Comparison of ENCODE assay signal across 29 cellular contexts in the genomic region with DNA sequence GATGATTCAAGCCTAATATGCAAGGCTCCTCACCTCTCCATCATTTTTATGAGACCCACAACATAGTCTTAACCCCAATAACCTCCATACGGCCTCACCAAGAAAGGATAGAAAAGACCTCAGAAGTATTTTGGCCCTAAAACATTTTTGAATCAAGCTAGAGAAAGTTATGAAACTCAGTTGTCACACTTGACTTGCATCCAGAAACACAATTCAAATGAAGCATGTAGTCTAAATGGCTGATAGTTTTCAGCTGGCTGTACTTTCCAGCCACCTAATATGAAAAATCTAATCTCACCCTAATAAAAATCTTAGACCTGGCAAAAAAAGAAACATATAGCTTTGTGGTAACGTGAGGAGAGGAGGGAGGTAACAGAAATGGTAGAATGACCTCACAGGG.
"Had no signal": no experiment of that assay in that cellular context is flagged by ENCODE, and none has a peak within 500 bp of the region (broad histone marks: within the 10 kb centered on the region; RNA-seq: fewer than 3 reads in every experiment).

No MANE protein-coding gene starts in this region.

- ATAC-seq: activated CD4-positive, CD25-positive, alpha-beta regulatory T cell treated with anti-CD3 and anti-CD28 coated beads, Interleukin-2, amount 50 U/mL, for 24 hours; activated CD8-positive, alpha-beta T cell treated with anti-CD3 and anti-CD28 coated beads, Interleukin-2, amount 10 ng/mL, durations not matched to agents 7 days and 5 days; gastrocnemius medialis; left colon; lower lobe of right lung; mucosa of descending colon; T-helper 17 cell had no signal

- H3K4me2 ChIP-seq: smooth muscle cell had no signal

- DNase-seq: activated CD4-positive, alpha-beta T cell treated with anti-CD3 and anti-CD28 coated beads, Interleukin-2, amount 50 U/mL, for 1 hour; activated CD8-positive, alpha-beta T cell treated with anti-CD3 and anti-CD28 coated beads, Interleukin-2, amount 10 ng/mL, durations not matched to agents 7 days and 5 days; activated gamma-delta T cell; aorta; brain microvascular endothelial cell; caudate nucleus; effector CD4-positive, alpha-beta T cell; gastrocnemius medialis; heart right ventricle; islet precursor cell; left colon; lower lobe of right lung; mesendoderm; mucosa of descending colon; occipital lobe; sigmoid colon; stimulated activated CD4-positive, alpha-beta T cell treated with anti-CD3 and anti-CD28 coated beads, Interleukin-15, amount 100 ng/mL, for 24 hours; stimulated activated CD4-positive, alpha-beta T cell treated with anti-CD3 and anti-CD28 coated beads, Interleukin-2, amount 100 ng/mL, for 48 hours; stimulated activated CD8-positive, alpha-beta memory T cell treated with anti-CD3 and anti-CD28 coated beads, Interleukin-4, amount 100 ng/mL, for 48 hours; stimulated activated naive CD4-positive, alpha-beta T cell; T-helper 17 cell; testis; trophoblast cell; uterus had no signal

- H3K27me3 ChIP-seq: brain microvascular endothelial cell, gastrocnemius medialis, heart right ventricle, sigmoid colon, testis, uterus had no signal

- H3K36me3 Mint-ChIP-seq: activated naive CD4-positive, alpha-beta T cell treated with anti-CD3 and anti-CD28 coated beads, Interleukin-2, amount 50 U/mL, for 24 hours had no signal

- H3K27me3 Mint-ChIP-seq: activated naive CD4-positive, alpha-beta T cell treated with anti-CD3 and anti-CD28 coated beads, Interleukin-2, amount 50 U/mL, for 24 hours; dendritic cell treated with granulocyte-macrophage colony-stimulating factor and Interleukin-4, amounts not matched to agents 40 ng/mL and 50 ng/mL, for 4 days; T-helper 17 cell had no signal

- H3K27ac Mint-ChIP-seq: activated CD8-positive, alpha-beta T cell treated with anti-CD3 and anti-CD28 coated beads, Interleukin-2, amount 10 ng/mL, durations not matched to agents 7 days and 5 days; activated naive CD4-positive, alpha-beta T cell treated with anti-CD3 and anti-CD28 coated beads, Interleukin-2, amount 50 U/mL, for 24 hours; activated T-helper 1 cell treated with anti-CD3 and anti-CD28 coated beads, Interleukin-12 subunit alpha, Interleukin-12 subunit beta, Interleukin-2, Interleukin-4 antibody, amounts not matched to agents 30 ng/mL and 10 ng/mL and 1 ng/mL, durations not matched to agents 14 hours and 24 hours and 36 hours; dendritic cell treated with granulocyte-macrophage colony-stimulating factor and Interleukin-4, amounts not matched to agents 40 ng/mL and 50 ng/mL, for 4 days; T-helper 17 cell had no signal

- H3K36me3 ChIP-seq: brain microvascular endothelial cell, gastrocnemius medialis, heart right ventricle, lower lobe of right lung, sigmoid colon, uterus had no signal

- H3K9me3 Mint-ChIP-seq: activated naive CD4-positive, alpha-beta T cell treated with anti-CD3 and anti-CD28 coated beads, Interleukin-2, amount 50 U/mL, for 24 hours; activated T-helper 1 cell treated with anti-CD3 and anti-CD28 coated beads, Interleukin-12 subunit alpha, Interleukin-12 subunit beta, Interleukin-2, Interleukin-4 antibody, amounts not matched to agents 30 ng/mL and 10 ng/mL and 1 ng/mL, durations not matched to agents 14 hours and 24 hours and 36 hours; dendritic cell treated with granulocyte-macrophage colony-stimulating factor and Interleukin-4, amounts not matched to agents 40 ng/mL and 50 ng/mL, for 4 days had no signal

- H3K4me3 Mint-ChIP-seq: activated CD8-positive, alpha-beta T cell treated with anti-CD3 and anti-CD28 coated beads, Interleukin-2, amount 10 ng/mL, durations not matched to agents 7 days and 5 days; activated naive CD4-positive, alpha-beta T cell treated with anti-CD3 and anti-CD28 coated beads, Interleukin-2, amount 50 U/mL, for 24 hours; activated T-helper 1 cell treated with anti-CD3 and anti-CD28 coated beads, Interleukin-12 subunit alpha, Interleukin-12 subunit beta, Interleukin-2, Interleukin-4 antibody, amounts not matched to agents 30 ng/mL and 10 ng/mL and 1 ng/mL, durations not matched to agents 14 hours and 24 hours and 36 hours; dendritic cell treated with granulocyte-macrophage colony-stimulating factor and Interleukin-4, amounts not matched to agents 40 ng/mL and 50 ng/mL, for 4 days; T-helper 17 cell had no signal

- H3K9me3 ChIP-seq: gastrocnemius medialis, lower lobe of right lung, mucosa of descending colon, sigmoid colon, testis, uterus had no signal

- H3K27ac ChIP-seq: brain microvascular endothelial cell, gastrocnemius medialis, heart right ventricle, lower lobe of right lung, sigmoid colon, testis, uterus had no signal

- H3K4me3 ChIP-seq: gastrocnemius medialis, heart right ventricle, lower lobe of right lung, mucosa of descending colon, sigmoid colon, smooth muscle cell, testis, uterus had no signal
